In genomic region chr12:11951209-11951608, GRCh38 we compare ENCODE assay signal across 7 cellular contexts.
"Had no signal": no experiment of that assay in that cellular context is flagged by ENCODE, and none has a peak within 500 bp of the region (broad histone marks: within the 10 kb centered on the region; RNA-seq: fewer than 3 reads in every experiment).

No MANE protein-coding gene starts in this region.

- H2AFZ ChIP-seq: GM23248 had no signal

- H3K9me3 ChIP-seq: HAP-1 had no signal

- H3K36me3 ChIP-seq: HAP-1 had no signal

- H3K4me3 Mint-ChIP-seq: HFFc6 had no signal

- H3K4me3 ChIP-seq: GM23248, HAP-1 had no signal

- DNase-seq: GM23248, GOT3, H7, HFFc6, IMR-90 had no signal

- H3K27ac ChIP-seq: GM23248, HL-60 had no signal

- H3K27ac Mint-ChIP-seq: HFFc6 had no signal

- H3K9ac ChIP-seq: GM23248 had no signal

- H3K4me1 ChIP-seq: HAP-1 had no signal

- H3K9me3 Mint-ChIP-seq: HFFc6 had no signal
